13 cellular contexts compared by ENCODE assay signal in genomic region chr17:28741358-28742349, GRCh38. TPM values are rescaled to one million over a fixed set of nuclear protein-coding genes. Genes with fewer than 3 reads are reported as not detected.
DNase-seq lines count a peak whose midpoint lies in the region; ATAC-seq and TF ChIP-seq lines count a peak whose summit lies in the region.
"Had no signal": no experiment of that assay in that cellular context is flagged by ENCODE, and none has a peak within 500 bp of the region (broad histone marks: within the 10 kb centered on the region; RNA-seq: fewer than 3 reads in every experiment).

No MANE protein-coding gene starts in this region.

- H3K9me3 Mint-ChIP-seq in Caco-2 (ENCODE audit: unreplicated experiment) (no peaks in the 10 kb centered on the region), mesothelial cell of epicardium (no peaks in the 10 kb centered on the region), progenitor cell of endocrine pancreas (ENCODE audit: low read depth) (no peaks in the 10 kb centered on the region)
- H3K9me3 Mint-ChIP-seq: activated naive CD4-positive, alpha-beta T cell treated with anti-CD3 and anti-CD28 coated beads, Interleukin-2, amount 50 U/mL, for 24 hours had no signal

- H4K91ac ChIP-seq in IMR-90 (ENCODE audit: insufficient read depth, low read depth, low read length) = peak overlapping the region; percentile 56

- no peak for TF ChIP-seq CTCF in Caco-2 (IDR thresholded peaks at IDR 0.05; ENCODE audit: insufficient read depth in 1 of 2, low read depth in 1 of 2, low read length in 1 of 2, severe bottlenecking in 1 of 2, unreplicated experiment in 1 of 2)
- no peak for TF ChIP-seq CTCF in IMR-90 (conservative IDR thresholded peaks at IDR 0.05; ENCODE audit: low read depth, low read length)
- TF ChIP-seq CTCF in mesothelial cell of epicardium (IDR thresholded peaks at IDR 0.05; ENCODE audit: unreplicated experiment) = no peak
- no peak for TF ChIP-seq CTCF in progenitor cell of endocrine pancreas (IDR thresholded peaks at IDR 0.05; ENCODE audit: unreplicated experiment)

- DNase-seq in Caco-2 (no peak), IMR-90 (no peak), UCSD-AML1 (lab: John Stamatoyannopoulos, UW; ENCODE audit: unreplicated experiment) (peak; percentile 81), mesothelial cell of epicardium (ENCODE audit: low spot score in 2 of 2, unreplicated experiment in 2 of 2) (no peak), NCI-H187 treated with DMSO at 0.1 percent for 48 hours (lab: John Stamatoyannopoulos, UW) (no peak), progenitor cell of endocrine pancreas (ENCODE audit: low spot score, unreplicated experiment) (no peak), NCI-H526 (lab: John Stamatoyannopoulos, UW) (no peak)
- DNase-seq: DMS79 treated with DMSO at 0.1 percent for 48 hours, kidney glomerular epithelial cell, NCI-H1105 treated with DMSO at 0.1 percent for 48 hours had no signal

- H3K4me1 Mint-ChIP-seq in Caco-2 (ENCODE audit: low read depth, unreplicated experiment) = peaks cover 6% of the 10 kb centered on the region
- H3K4me1 Mint-ChIP-seq in mesothelial cell of epicardium = peaks cover 16% of the 10 kb centered on the region
- H3K4me1 Mint-ChIP-seq in progenitor cell of endocrine pancreas (ENCODE audit: low read depth) = peaks cover 11% of the 10 kb centered on the region

- H3K14ac ChIP-seq in IMR-90 (replicated peaks; ENCODE audit: low read depth, low read length) = peak overlapping the region; percentile 21; the same call in 1 of the 2 replicates

- no peaks in the 10 kb centered on the region for H3K27me3 ChIP-seq in Caco-2 (replicated peaks; ENCODE audit: control insufficient read depth, insufficient read depth, low read length)
- no peaks in the 10 kb centered on the region for H3K27me3 ChIP-seq in IMR-90 (ENCODE audit: control insufficient read depth, insufficient read depth, low read length)
- H3K27me3 ChIP-seq: right lobe of liver had no signal

- H2BK15ac ChIP-seq in IMR-90 (ENCODE audit: low read depth, low read length) = no peak overlapping the region; the same call in 2 of the 3 replicates

- H3K36me3 ChIP-seq in Caco-2 (ENCODE audit: control insufficient read depth, insufficient read depth, low read length) (no peaks in the 10 kb centered on the region; the same call in 1 of the 2 replicates), IMR-90 (ENCODE audit: control insufficient read depth, insufficient read depth, low read length) (peaks cover 8% of the 10 kb centered on the region)
- H3K36me3 ChIP-seq: right lobe of liver had no signal

- H3K4me3 ChIP-seq in Caco-2 (ENCODE audit: low read depth, low read length) (no peak overlapping the region), IMR-90 (ENCODE audit: insufficient read depth, low read depth, low read length) (no peak overlapping the region)
- H3K4me3 ChIP-seq: right lobe of liver had no signal

- no peak overlapping the region for H3K4me2 ChIP-seq in IMR-90 (ENCODE audit: low read depth, low read length)

- H3K27me3 Mint-ChIP-seq in Caco-2 (ENCODE audit: insufficient read depth, unreplicated experiment) (no peaks in the 10 kb centered on the region), mesothelial cell of epicardium (ENCODE audit: low read depth) (no peaks in the 10 kb centered on the region), progenitor cell of endocrine pancreas (no peaks in the 10 kb centered on the region)
- H3K27me3 Mint-ChIP-seq: activated naive CD4-positive, alpha-beta T cell treated with anti-CD3 and anti-CD28 coated beads, Interleukin-2, amount 50 U/mL, for 24 hours had no signal

- H2AK5ac ChIP-seq in IMR-90 (ENCODE audit: low read depth, low read length) = peak overlapping the region; percentile 94

- H2AK9ac ChIP-seq in IMR-90 (replicated peaks; ENCODE audit: low read depth, low read length, poor library complexity) = peak overlapping the region; percentile 63

- peak overlapping the region; percentile 38; the same call in 1 of the 2 replicates for H4K5ac ChIP-seq in IMR-90 (ENCODE audit: low read depth, low read length)

- CTCF ChIA-PET in Caco-2 (lab: Charles Lee) = interaction anchor here (2.6 kb wide), 1 partner anchor 14 kb away, joined by 54 read pairs; the partner anchor contains the start of genes NEK8 and TLCD1
- CTCF ChIA-PET in IMR-90 (lab: Yijun Ruan, JAX) = interaction anchor here (0.5 kb wide), 1 partner anchor 128 kb away, joined by 3 read pairs; no protein-coding TSS in a partner anchor

- dilution Hi-C loops in IMR-90 (cut with HindIII; ENCODE audit: low sequenced_read_pairs, unreplicated experiment) = no loop called here

- BruUV-seq in Caco-2 (replicated peaks; lab: Mats Ljungman, UMichigan) (no TSS peak), IMR-90 (replicated peaks; lab: Mats Ljungman, UMichigan) (no TSS peak)

- in situ Hi-C loops in IMR-90 (cut with MboI; ENCODE audit: low sequenced_read_pairs) = no loop called here

- peaks cover 25% of the 10 kb centered on the region for H4K20me1 ChIP-seq in IMR-90 (ENCODE audit: insufficient read depth, low read length)

- H2BK5ac ChIP-seq in IMR-90 (ENCODE audit: low read depth, low read length, poor library complexity, severe bottlenecking) = peak overlapping the region; percentile 40

- H2AFZ ChIP-seq in IMR-90 (replicated peaks; ENCODE audit: low read length, poor library complexity) = peak overlapping the region; percentile 5

- 0 out of 2 replicates have a peak overlapping the region, but pooled peaks have one; percentile 14 for H3K18ac ChIP-seq in IMR-90 (ENCODE audit: low read depth, low read length)

- no peak for TF ChIP-seq RAD21 in IMR-90 (IDR thresholded peaks at IDR 0.05; ENCODE audit: low read length)

- intact Hi-C loops in Caco-2 (cut with micrococcal nuclease; ENCODE audit: unreplicated experiment) = loop anchor here (5.0 kb wide), 1 partner anchor 211 kb away; the partner anchor contains the start of gene PHF12
- intact Hi-C loops in IMR-90 (cut with micrococcal nuclease) = no loop called here

- no peak overlapping the region for H3K9ac ChIP-seq in IMR-90 (ENCODE audit: low read depth, low read length)

- H3K56ac ChIP-seq in IMR-90 (ENCODE audit: extremely low read depth, insufficient read depth, low read length) = no peak overlapping the region

- ATAC-seq in IMR-90 (ENCODE audit: low read depth) (no peak), GM21360 (IDR thresholded peaks at IDR 0.05; ENCODE audit: unreplicated experiment) (no peak)
- ATAC-seq: right lobe of liver had no signal

- H3K4me1 ChIP-seq in Caco-2 (peaks cover 25% of the 10 kb centered on the region), IMR-90 (ENCODE audit: control insufficient read depth, insufficient read depth, low read length) (peaks cover 14% of the 10 kb centered on the region)

- H3K23ac ChIP-seq in IMR-90 (ENCODE audit: low read depth, low read length) = 0 out of 2 replicates have a peak overlapping the region, but pooled peaks have one; percentile 82

- peak overlapping the region; percentile 74 for H3K4ac ChIP-seq in IMR-90 (ENCODE audit: low read depth, low read length)

- H3K4me3 Mint-ChIP-seq in Caco-2 (ENCODE audit: unreplicated experiment) = no peak overlapping the region
- H3K4me3 Mint-ChIP-seq in mesothelial cell of epicardium = no peak overlapping the region
- H3K4me3 Mint-ChIP-seq in progenitor cell of endocrine pancreas (ENCODE audit: low read depth) = no peak overlapping the region

- peak overlapping the region in 1 of 2 experiments; percentile 52; a peak in 3 of 4 replicates for H4K8ac ChIP-seq in IMR-90 (ENCODE audit: low read depth in 2 of 2, low read length in 2 of 2)

- peaks cover 0 to 24% of the 10 kb centered on the region in 2 experiments; a peak in 2 of 4 replicates for H3K79me1 ChIP-seq in IMR-90 (ENCODE audit: low read depth in 1 of 2, low read length in 2 of 2)

- peak overlapping the region; percentile 47 for H2BK120ac ChIP-seq in IMR-90 (ENCODE audit: low read depth, low read length)

- H3K9me3 ChIP-seq in Caco-2 = no peaks in the 10 kb centered on the region
- no peaks in the 10 kb centered on the region for H3K9me3 ChIP-seq in IMR-90 (ENCODE audit: control insufficient read depth, insufficient read depth, low read length)
- H3K9me3 ChIP-seq: right lobe of liver had no signal

- TF ChIP-seq POLR2A in IMR-90 (IDR thresholded peaks at IDR 0.05; ENCODE audit: low read depth, low read length) = no peak

- POLR2A ChIA-PET in Caco-2 (lab: Charles Lee) = interaction anchor here (6.4 to 8.1 kb wide), 2 partner anchors 14 to 22 kb away, joined by 52 to 165 read pairs; partner anchors contain the start of genes NEK8, RPL23A and TLCD1
- POLR2A ChIA-PET in IMR-90 (lab: Charles Lee; ENCODE audit: unreplicated experiment) = no interaction called here

- H3K36me3 Mint-ChIP-seq in Caco-2 (ENCODE audit: insufficient read depth, unreplicated experiment) (peaks cover 47% of the 10 kb centered on the region), mesothelial cell of epicardium (no peaks in the 10 kb centered on the region), progenitor cell of endocrine pancreas (ENCODE audit: insufficient read depth) (peaks cover 8% of the 10 kb centered on the region)

- peak overlapping the region; percentile 32; the same call in 1 of the 2 replicates for H3K27ac ChIP-seq in IMR-90 (ENCODE audit: insufficient read depth, low read length)
- H3K27ac ChIP-seq: right lobe of liver had no signal

- H3K9me1 ChIP-seq in IMR-90 (ENCODE audit: insufficient read depth, low read length) = peaks cover 17% of the 10 kb centered on the region; the same call in 1 of the 2 replicates

- H2BK20ac ChIP-seq in IMR-90 (ENCODE audit: low read depth, low read length) = peak overlapping the region; percentile 60; the same call in 1 of the 2 replicates

- no CpG with 5 or more reads among the region's 19 CpGs for WGBS in IMR-90 (ENCODE audit: extremely low coverage in 2 of 2, insufficient read length in 1 of 2), 2 experiments

- peak overlapping the region; percentile 96 for H3K27ac Mint-ChIP-seq in Caco-2 (ENCODE audit: unreplicated experiment)
- H3K27ac Mint-ChIP-seq in mesothelial cell of epicardium = peak overlapping the region; percentile 30
- H3K27ac Mint-ChIP-seq in progenitor cell of endocrine pancreas = no peak overlapping the region
- H3K27ac Mint-ChIP-seq: activated naive CD4-positive, alpha-beta T cell treated with anti-CD3 and anti-CD28 coated beads, Interleukin-2, amount 50 U/mL, for 24 hours had no signal

RNA-seq across cellular contexts. Expression of gene TRAF4, which starts 2.2 kb away (rescaled TPM):
- 140 and 154 TPM in 2 replicates for total RNA-seq in Caco-2 (2022)
- total RNA-seq in IMR-90 (2012; rRNA removed) = 27.5 and 36.9 TPM in 2 replicates
- 63.2 and 75.6 TPM in 2 replicates for polyA plus RNA-seq in IMR-90 (2012; rRNA removed)
- polyA plus RNA-seq in IMR-90 (2012; cell fraction: cytosol; rRNA removed) = 51.5 and 75.6 TPM in 2 replicates
- polyA plus RNA-seq in IMR-90 (2012; cell fraction: nucleus; rRNA removed; ENCODE audit: low replicate concordance) = 310 and 764 TPM in 2 replicates
- 252 to 259 TPM (median 254 TPM) in 3 replicates for total RNA-seq in mesothelial cell of epicardium
- 254 and 260 TPM in 2 replicates for total RNA-seq in progenitor cell of endocrine pancreas

RNA-seq across cellular contexts. Expression of gene NEK8, which starts 13.1 kb away (rescaled TPM):
- total RNA-seq in Caco-2 (2022) (11.0 and 13.4 TPM in 2 replicates), IMR-90 (2012; rRNA removed) (3.1 and 5.2 TPM in 2 replicates), mesothelial cell of epicardium (5.2 to 7.6 TPM (median 5.9 TPM) in 3 replicates), progenitor cell of endocrine pancreas (15.4 and 16.8 TPM in 2 replicates)
- polyA plus RNA-seq in IMR-90 (2012; rRNA removed) = 4.1 and 4.6 TPM in 2 replicates
- polyA plus RNA-seq in IMR-90 (2012; cell fraction: cytosol; rRNA removed) = 2.6 and 5.8 TPM in 2 replicates
- 14.0 and 18.2 TPM in 2 replicates for polyA plus RNA-seq in IMR-90 (2012; cell fraction: nucleus; rRNA removed; ENCODE audit: low replicate concordance)

RNA-seq across cellular contexts. Expression of gene TLCD1, which starts 15.6 kb away (rescaled TPM):
- total RNA-seq in Caco-2 (2022) (31.7 and 37.9 TPM in 2 replicates), IMR-90 (2012; rRNA removed) (3.6 and 3.9 TPM in 2 replicates), mesothelial cell of epicardium (2.3 to 3.8 TPM (median 3.3 TPM) in 3 replicates), progenitor cell of endocrine pancreas (14.0 and 15.5 TPM in 2 replicates)
- polyA plus RNA-seq in IMR-90 (2012; rRNA removed) = 8.7 and 9.3 TPM in 2 replicates
- polyA plus RNA-seq in IMR-90 (2012; cell fraction: cytosol; rRNA removed) = 5.9 and 14.1 TPM in 2 replicates
- 3.7 and 5.6 TPM in 2 replicates for polyA plus RNA-seq in IMR-90 (2012; cell fraction: nucleus; rRNA removed; ENCODE audit: low replicate concordance)

RNA-seq across cellular contexts. Expression of gene RPL23A, which starts 21.9 kb away (rescaled TPM):
- total RNA-seq in Caco-2 (2022) (1,980 and 2,181 TPM in 2 replicates), IMR-90 (2012; rRNA removed) (572 and 596 TPM in 2 replicates), mesothelial cell of epicardium (1,669 to 1,804 TPM (median 1,792 TPM) in 3 replicates), progenitor cell of endocrine pancreas (1,486 and 1,562 TPM in 2 replicates)
- 958 and 1,004 TPM in 2 replicates for polyA plus RNA-seq in IMR-90 (2012; rRNA removed)
- polyA plus RNA-seq in IMR-90 (2012; cell fraction: cytosol; rRNA removed) = 180 and 421 TPM in 2 replicates
- polyA plus RNA-seq in IMR-90 (2012; cell fraction: nucleus; rRNA removed; ENCODE audit: low replicate concordance) = 47.7 and 402 TPM in 2 replicates

RNA-seq across cellular contexts. Expression of gene RAB34, which starts 24.0 kb away (rescaled TPM):
- total RNA-seq in Caco-2 (2022) (1.2 and 1.8 TPM in 2 replicates), IMR-90 (2012; rRNA removed) (304 and 351 TPM in 2 replicates), mesothelial cell of epicardium (172 to 181 TPM (median 178 TPM) in 3 replicates), progenitor cell of endocrine pancreas (147 and 150 TPM in 2 replicates)
- 374 and 387 TPM in 2 replicates for polyA plus RNA-seq in IMR-90 (2012; rRNA removed)
- polyA plus RNA-seq in IMR-90 (2012; cell fraction: cytosol; rRNA removed) = 274 and 575 TPM in 2 replicates
- 417 and 521 TPM in 2 replicates for polyA plus RNA-seq in IMR-90 (2012; cell fraction: nucleus; rRNA removed; ENCODE audit: low replicate concordance)
